ENCODE assay signal across 18 cellular contexts in genomic region chr13:113886561-113887112, GRCh38.
"Had no signal": no experiment of that assay in that cellular context is flagged by ENCODE, and none has a peak within 500 bp of the region (broad histone marks: within the 10 kb centered on the region; RNA-seq: fewer than 3 reads in every experiment).

No MANE protein-coding gene starts in this region.

- H3K27ac ChIP-seq: body of pancreas, dorsolateral prefrontal cortex, lower lobe of right lung, neutrophil, parathyroid adenoma, upper lobe of right lung, VCaP had no signal

- H3K4me3 ChIP-seq: body of pancreas, dorsolateral prefrontal cortex, lower lobe of right lung, upper lobe of right lung had no signal

- H3K27me3 ChIP-seq: body of pancreas, dorsolateral prefrontal cortex, upper lobe of right lung had no signal

- DNase-seq: activated CD4-positive, alpha-beta T cell treated with anti-CD3 and anti-CD28 coated beads for 1 hour; activated CD4-positive, alpha-beta T cell treated with anti-CD3 and anti-CD28 coated beads, Interleukin-2, amount 50 U/mL, for 48 hours; activated naive CD4-positive, alpha-beta T cell treated with Interleukin-2 at 50 U/mL for 16 hours; activated naive CD8-positive, alpha-beta T cell treated with anti-CD3 and anti-CD28 coated beads, Interleukin-2, amount 10 ng/mL, durations not matched to agents 7 days and 5 days; amygdala; body of pancreas; caudate nucleus; foreskin fibroblast; hypothalamus; lower lobe of right lung; stimulated activated naive B cell treated with anti-CD40 and anti-IgM and Interleukin-4, amounts not matched to agents 10 μg/mL and 1 μg/mL and 100 μg/mL, for 72 hours; T-helper 2 cell; upper lobe of right lung had no signal

- H3K79me2 ChIP-seq: parathyroid adenoma had no signal

- ATAC-seq: body of pancreas; lower lobe of right lung; natural killer cell treated with Interleukin-12 subunit alpha and Interleukin-12 subunit beta and Interleukin-15 and Interleukin-18, amount 100 ng/mL, for 72 hours; stimulated activated naive B cell treated with anti-CD40 and anti-IgM and Interleukin-4, amounts not matched to agents 10 μg/mL and 1 μg/mL and 100 μg/mL, for 72 hours; upper lobe of right lung had no signal

- H2AFZ ChIP-seq: parathyroid adenoma had no signal

- H3K9me3 ChIP-seq: body of pancreas, lower lobe of right lung, neutrophil, upper lobe of right lung had no signal

- H3K36me3 ChIP-seq: lower lobe of right lung, neutrophil, upper lobe of right lung had no signal
